Comparison of ENCODE assay signal across 29 cellular contexts in genomic region chr10:96600337-96600736, GRCh38.
"Had no signal": no experiment of that assay in that cellular context is flagged by ENCODE, and none has a peak within 500 bp of the region (broad histone marks: within the 10 kb centered on the region; RNA-seq: fewer than 3 reads in every experiment).

No MANE protein-coding gene starts in this region.

- H3K9ac ChIP-seq: SK-N-SH had no signal

- H3K27ac ChIP-seq: brain microvascular endothelial cell, Peyer's patch, SJSA1 had no signal

- H3K36me3 ChIP-seq: brain microvascular endothelial cell, Peyer's patch, SJSA1 had no signal

- H3K4me1 ChIP-seq: SJSA1 had no signal

- DNase-seq: activated CD4-positive, alpha-beta T cell treated with anti-CD3 and anti-CD28 coated beads, Interleukin-2, amount 10 ng/mL, durations not matched to agents 24 days and 14 days; activated CD4-positive, alpha-beta T cell treated with anti-CD3 and anti-CD28 coated beads, Interleukin-2, amount 50 U/mL, for 4 hours; activated CD8-positive, alpha-beta T cell treated with anti-CD3 and anti-CD28 coated beads for 36 hours; activated effector memory CD4-positive, alpha-beta T cell treated with anti-CD3 and anti-CD28 coated beads, Interleukin-2, amount 50 U/mL, for 16 hours; activated naive CD4-positive, alpha-beta T cell; activated naive CD4-positive, alpha-beta T cell treated with anti-CD3 and anti-CD28 coated beads, Interleukin-2, amount 50 U/mL, for 16 hours; activated naive CD8-positive, alpha-beta T cell treated with anti-CD3 and anti-CD28 coated beads for 36 hours; activated T-cell treated with anti-CD3 and anti-CD28 coated beads, Interleukin-2, amount 50 U/mL, for 1 hour; activated T-cell treated with anti-CD3 and anti-CD28 coated beads, Interleukin-2, amount 50 U/mL, for 72 hours; amniotic stem cell; aorta; brain microvascular endothelial cell; central memory CD4-positive, alpha-beta T cell; NCI-H1105; NCI-H1417 treated with DMSO at 0.1 percent for 48 hours; NCI-H1694; NCI-H1930; NCI-H2081 treated with DMSO at 0.1 percent for 48 hours; NCI-H226; NCI-H446 treated with DMSO at 0.1 percent for 48 hours; NCI-H524 treated with DMSO at 0.1 percent for 48 hours; NK-92 treated with Interleukin-12 subunit alpha and Interleukin-12 subunit beta, amount 100 ng/mL, for 24 hours; PC-3; Peyer's patch; RPMI8226; SHP77 treated with DMSO at 0.1 percent for 48 hours; SK-N-SH had no signal

- H3K27me3 ChIP-seq: brain microvascular endothelial cell, Peyer's patch, SJSA1 had no signal

- FAIRE-seq: TTC549 had no signal

- H3K9me3 ChIP-seq: Peyer's patch, SJSA1, SK-N-SH had no signal

- H3K4me3 ChIP-seq: Peyer's patch, SJSA1 had no signal
